ENCODE assay signal across 8 cellular contexts in the genomic region with DNA sequence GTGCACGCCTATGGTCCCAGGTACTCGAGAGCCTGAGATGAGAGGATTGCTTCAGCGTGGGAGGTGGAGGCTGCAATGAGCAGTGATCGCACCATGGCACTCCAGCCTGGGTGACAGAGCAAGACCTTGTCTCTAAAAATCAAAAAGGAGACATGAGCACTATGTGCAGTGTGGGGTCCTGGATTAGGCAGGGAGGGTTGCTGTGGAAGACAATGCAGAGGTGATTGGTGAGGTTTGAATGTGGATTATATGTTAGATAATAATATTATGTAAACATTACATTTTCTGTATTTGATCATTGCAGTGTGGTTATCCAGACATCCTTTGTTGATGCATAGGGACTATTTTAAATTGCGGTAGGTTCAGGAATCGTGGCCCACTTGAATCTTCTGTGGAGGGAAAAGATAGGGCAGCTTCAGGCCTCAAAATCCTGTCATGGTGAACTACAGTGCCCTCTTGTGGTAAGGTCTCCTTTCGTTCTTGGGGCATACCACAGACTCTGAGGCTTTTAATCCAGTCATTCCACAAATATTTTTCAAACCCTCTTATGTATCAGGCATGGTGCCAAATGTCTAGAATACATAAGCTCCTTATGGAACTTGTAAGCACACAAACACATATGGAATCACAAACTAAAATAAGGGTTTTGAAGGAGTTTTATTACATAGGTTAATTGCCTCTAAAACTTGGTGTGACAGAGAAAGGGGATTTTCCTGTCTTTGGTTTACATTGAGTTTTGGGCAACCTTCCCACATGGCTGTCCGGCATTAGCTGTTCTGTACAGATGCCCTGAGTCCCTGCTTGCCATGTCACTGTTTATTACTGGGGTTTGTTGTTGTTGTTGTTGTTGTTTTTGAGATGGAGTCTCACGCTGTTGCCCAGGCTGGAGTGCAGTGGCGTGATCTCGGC. TPM values are rescaled to one million over a fixed set of nuclear protein-coding genes. Genes with fewer than 3 reads are reported as not detected.
A peak's percentile ranks its signal among the peaks of the same experiment; 100 is the strongest.
DNase-seq lines count a peak whose midpoint lies in the region; ATAC-seq and TF ChIP-seq lines count a peak whose summit lies in the region.

No MANE protein-coding gene starts in this region.

- peak; percentile 38 for DNase-seq in GF-D8 (lab: John Stamatoyannopoulos, UW)
- DNase-seq in HCEC 1CT: peak; percentile 92
- DNase-seq in NCI-H146 (lab: John Stamatoyannopoulos, UW): peak; percentile 47
- peak in 1 of 3 donors; percentile 26 for DNase-seq in T-helper 17 cell
- peak; percentile 89 for DNase-seq in MCF 10A (ENCODE audit: unreplicated experiment)
- DNase-seq in iris pigment epithelial cell (ENCODE audit: low read depth): peak; percentile 93
- peak; percentile 29 to 57 for DNase-seq in stimulated activated CD4-positive, alpha-beta T cell treated with anti-CD3 and anti-CD28 coated beads, Interleukin-2, amount 100 ng/mL, for 48 hours

- intact Hi-C loops in MCF 10A (cut with micrococcal nuclease): loop anchor here (1.0 to 10.0 kb wide), 4 partner anchors 125 to 589 kb away; no protein-coding TSS in a partner anchor

- no TSS peak for BruUV-seq in MCF 10A (replicated peaks; lab: Mats Ljungman, UMichigan)

- peak; percentile 57 for TF ChIP-seq CTCF in MCF 10A (IDR thresholded peaks at IDR 0.05; ENCODE audit: unreplicated experiment)

- no peaks in the 10 kb centered on the region for H3K9me3 ChIP-seq in T-helper 17 cell (ENCODE audit: control insufficient read depth, low read length, poor library complexity, severe bottlenecking)

- POLR2A ChIA-PET in MCF 10A (lab: Yijun Ruan, JAX): interaction anchor here (0.6 to 1.1 kb wide), 7 partner anchors 34 to 1014 kb away, joined by 3 to 6 read pairs (median 3); no protein-coding TSS in a partner anchor

- H3K4me1 Mint-ChIP-seq in T-helper 17 cell: peaks cover 5% of the 10 kb centered on the region
- H3K4me1 Mint-ChIP-seq in MCF 10A (ENCODE audit: insufficient read depth, unreplicated experiment): peaks cover 6% of the 10 kb centered on the region

- CTCF ChIA-PET in MCF 10A (lab: Yijun Ruan, JAX): interaction anchor here (0.5 to 3.0 kb wide), 41 partner anchors 9 to 604 kb away, joined by 3 to 65 read pairs (median 3); partner anchors contain the start of genes GPD1L and ZNF860

- no peaks in the 10 kb centered on the region for H3K36me3 Mint-ChIP-seq in T-helper 17 cell (ENCODE audit: low read depth)
- H3K36me3 Mint-ChIP-seq in MCF 10A (ENCODE audit: insufficient read depth, unreplicated experiment): peaks cover 22% of the 10 kb centered on the region

- ATAC-seq in T-helper 17 cell: peak; percentile 63
- ATAC-seq in GM21423 (IDR thresholded peaks at IDR 0.05; ENCODE audit: unreplicated experiment): no peak

- H3K9me3 Mint-ChIP-seq in MCF 10A (ENCODE audit: unreplicated experiment): no peaks in the 10 kb centered on the region

- H3K27me3 Mint-ChIP-seq in T-helper 17 cell (no peaks in the 10 kb centered on the region), MCF 10A (ENCODE audit: insufficient read depth, unreplicated experiment) (no peaks in the 10 kb centered on the region)

- no peak overlapping the region for H3K4me3 Mint-ChIP-seq in T-helper 17 cell
- H3K4me3 Mint-ChIP-seq in MCF 10A (ENCODE audit: unreplicated experiment): no peak overlapping the region

- no peak overlapping the region for H3K27ac Mint-ChIP-seq in T-helper 17 cell
- no peak overlapping the region for H3K27ac Mint-ChIP-seq in MCF 10A (ENCODE audit: low read depth, unreplicated experiment)

RNA-seq across cellular contexts. Expression of gene GPD1L, which starts 37.7 kb away (rescaled TPM):
- 10 to 100 TPM; 24.1 to 32.6 TPM for total RNA-seq in T-helper 17 cell
- 8.5 and 9.7 TPM in 2 replicates for total RNA-seq in MCF 10A (2022)
